ENCODE assay signal across 14 cellular contexts in genomic region chr11:59221438-59221837, GRCh38. TPM values are rescaled to one million over a fixed set of nuclear protein-coding genes. Genes with fewer than 3 reads are reported as not detected.
DNase-seq lines count a peak whose midpoint lies in the region; ATAC-seq and TF ChIP-seq lines count a peak whose summit lies in the region.
"Had no signal": no experiment of that assay in that cellular context is flagged by ENCODE, and none has a peak within 500 bp of the region (broad histone marks: within the 10 kb centered on the region; RNA-seq: fewer than 3 reads in every experiment).

No MANE protein-coding gene starts in this region.

- H3K4me3 ChIP-seq in epithelial cell of esophagus (ENCODE audit: low read length), result no peak overlapping the region
- H3K4me3 ChIP-seq in neutrophil (ENCODE audit: low read depth in 1 of 2, low read length in 1 of 2), result peak overlapping the region in 1 of 2 experiments; percentile 46

- peaks cover 91 to 96% of the 10 kb centered on the region in 2 experiments for H3K4me1 ChIP-seq in neutrophil (ENCODE audit: control insufficient read depth in 1 of 2, insufficient read depth in 1 of 2, low read depth in 1 of 2, low read length in 1 of 2)

- intact Hi-C loops in activated T-helper 2 cell treated with anti-CD3 and anti-CD28 coated beads, Interferon-gamma antibody, Interleukin-2, Interleukin-4, amounts not matched to agents 10 μg/mL and 5 μg/mL and 100 μg/mL, durations not matched to agents 14 hours and 24 hours and 36 hours (cut with micrococcal nuclease), result no loop called here

- no peaks in the 10 kb centered on the region for H3K27me3 ChIP-seq in neutrophil

- peak; percentile 48 for DNase-seq in AG20443 (ENCODE audit: low spot score)
- peak; percentile 62 for DNase-seq in NCI-H226
- DNase-seq in epithelial cell of esophagus (ENCODE audit: low read depth), result peak; percentile 82
- DNase-seq in activated T-helper 2 cell treated with anti-CD3 and anti-CD28 coated beads, Interferon-gamma antibody, Interleukin-2, Interleukin-4, amounts not matched to agents 10 μg/mL and 5 μg/mL and 100 μg/mL, durations not matched to agents 14 hours and 24 hours and 36 hours (ENCODE audit: low spot score), result no peak
- DNase-seq in NCI-H187 treated with DMSO at 0.1 percent for 48 hours (lab: John Stamatoyannopoulos, UW), result no peak
- DNase-seq: activated naive CD4-positive, alpha-beta T cell treated with anti-CD3 and anti-CD28 coated beads, Interleukin-2, amount 10 ng/mL, durations not matched to agents 7 days and 5 days; KBM-7; midbrain; NCI-H1930 had no signal

- H3K9me3 ChIP-seq in neutrophil, result no peaks in the 10 kb centered on the region

- H3K36me3 Mint-ChIP-seq in activated T-helper 2 cell treated with anti-CD3 and anti-CD28 coated beads, Interferon-gamma antibody, Interleukin-2, Interleukin-4, amounts not matched to agents 10 μg/mL and 5 μg/mL and 100 μg/mL, durations not matched to agents 14 hours and 24 hours and 36 hours (ENCODE audit: low read depth), result no peaks in the 10 kb centered on the region
- H3K36me3 Mint-ChIP-seq: activated naive CD4-positive, alpha-beta T cell treated with anti-CD3 and anti-CD28 coated beads, Interleukin-2, amount 10 ng/mL, durations not matched to agents 7 days and 5 days; stimulated activated effector memory CD8-positive, alpha-beta T cell treated with anti-CD3 and anti-CD28 coated beads, Interleukin-12 subunit alpha, Interleukin-12 subunit beta, amount 100 ng/mL, for 72 hours had no signal

- H3K4me3 Mint-ChIP-seq in activated T-helper 2 cell treated with anti-CD3 and anti-CD28 coated beads, Interferon-gamma antibody, Interleukin-2, Interleukin-4, amounts not matched to agents 10 μg/mL and 5 μg/mL and 100 μg/mL, durations not matched to agents 14 hours and 24 hours and 36 hours (ENCODE audit: low read depth), result no peak overlapping the region
- H3K4me3 Mint-ChIP-seq: activated naive CD4-positive, alpha-beta T cell treated with anti-CD3 and anti-CD28 coated beads, Interleukin-2, amount 10 ng/mL, durations not matched to agents 7 days and 5 days; central memory CD8-positive, alpha-beta T cell; stimulated activated effector memory CD8-positive, alpha-beta T cell treated with anti-CD3 and anti-CD28 coated beads, Interleukin-12 subunit alpha, Interleukin-12 subunit beta, amount 100 ng/mL, for 72 hours had no signal

- ATAC-seq in HG02642 (IDR thresholded peaks at IDR 0.05; ENCODE audit: poor library complexity, unreplicated experiment) (no peak), GM18498 (IDR thresholded peaks at IDR 0.05; ENCODE audit: unreplicated experiment) (no peak)
- ATAC-seq: stimulated activated effector memory CD8-positive, alpha-beta T cell treated with anti-CD3 and anti-CD28 coated beads, Interleukin-12 subunit alpha, Interleukin-12 subunit beta, amount 100 ng/mL, for 72 hours had no signal

- no peaks in the 10 kb centered on the region for H3K36me3 ChIP-seq in neutrophil

- TF ChIP-seq CTCF in epithelial cell of esophagus (IDR thresholded peaks at IDR 0.05; ENCODE audit: insufficient read depth, low read depth, low read length, missing control alignments), result peak; percentile 7
- TF ChIP-seq CTCF in neutrophil (IDR thresholded peaks at IDR 0.05), result no peak

- H3K27me3 Mint-ChIP-seq in activated T-helper 2 cell treated with anti-CD3 and anti-CD28 coated beads, Interferon-gamma antibody, Interleukin-2, Interleukin-4, amounts not matched to agents 10 μg/mL and 5 μg/mL and 100 μg/mL, durations not matched to agents 14 hours and 24 hours and 36 hours (ENCODE audit: low read depth), result peaks cover 33% of the 10 kb centered on the region

- H3K4me1 Mint-ChIP-seq in activated T-helper 2 cell treated with anti-CD3 and anti-CD28 coated beads, Interferon-gamma antibody, Interleukin-2, Interleukin-4, amounts not matched to agents 10 μg/mL and 5 μg/mL and 100 μg/mL, durations not matched to agents 14 hours and 24 hours and 36 hours (ENCODE audit: low read depth), result peaks cover 10% of the 10 kb centered on the region
- H3K4me1 Mint-ChIP-seq: central memory CD8-positive, alpha-beta T cell had no signal

- H3K27ac Mint-ChIP-seq in activated T-helper 2 cell treated with anti-CD3 and anti-CD28 coated beads, Interferon-gamma antibody, Interleukin-2, Interleukin-4, amounts not matched to agents 10 μg/mL and 5 μg/mL and 100 μg/mL, durations not matched to agents 14 hours and 24 hours and 36 hours, result no peak overlapping the region
- H3K27ac Mint-ChIP-seq: activated naive CD4-positive, alpha-beta T cell treated with anti-CD3 and anti-CD28 coated beads, Interleukin-2, amount 10 ng/mL, durations not matched to agents 7 days and 5 days; stimulated activated effector memory CD8-positive, alpha-beta T cell treated with anti-CD3 and anti-CD28 coated beads, Interleukin-12 subunit alpha, Interleukin-12 subunit beta, amount 100 ng/mL, for 72 hours had no signal

- H3K9me3 Mint-ChIP-seq in activated T-helper 2 cell treated with anti-CD3 and anti-CD28 coated beads, Interferon-gamma antibody, Interleukin-2, Interleukin-4, amounts not matched to agents 10 μg/mL and 5 μg/mL and 100 μg/mL, durations not matched to agents 14 hours and 24 hours and 36 hours, result no peaks in the 10 kb centered on the region
- H3K9me3 Mint-ChIP-seq: activated naive CD4-positive, alpha-beta T cell treated with anti-CD3 and anti-CD28 coated beads, Interleukin-2, amount 10 ng/mL, durations not matched to agents 7 days and 5 days; central memory CD8-positive, alpha-beta T cell; stimulated activated effector memory CD8-positive, alpha-beta T cell treated with anti-CD3 and anti-CD28 coated beads, Interleukin-12 subunit alpha, Interleukin-12 subunit beta, amount 100 ng/mL, for 72 hours had no signal

- peak overlapping the region; percentile 99 for H3K27ac ChIP-seq in neutrophil

RNA-seq across cellular contexts. Expression of gene MPEG1, which starts 8.7 kb away (rescaled TPM):
- total RNA-seq in activated T-helper 2 cell treated with anti-CD3 and anti-CD28 coated beads, Interferon-gamma antibody, Interleukin-2, Interleukin-4, amounts not matched to agents 10 μg/mL and 5 μg/mL and 100 μg/mL, durations not matched to agents 14 hours and 24 hours and 36 hours, result 0.05 TPM in 1 of 2 replicates, not detected in the other

RNA-seq across cellular contexts. Expression of gene DTX4, which starts 49.5 kb away (rescaled TPM):
- total RNA-seq in activated T-helper 2 cell treated with anti-CD3 and anti-CD28 coated beads, Interferon-gamma antibody, Interleukin-2, Interleukin-4, amounts not matched to agents 10 μg/mL and 5 μg/mL and 100 μg/mL, durations not matched to agents 14 hours and 24 hours and 36 hours, result 0.09 and 0.68 TPM in 2 replicates

Comparison
In these comparisons a context has a peak if more than half of its experiments do, and no peak if none do; other contexts are left out.
1. DNase-seq: peak in AG20443 (single experiment), NCI-H226 (single experiment) and epithelial cell of esophagus (single experiment); none in activated T-helper 2 cell treated with anti-CD3 and anti-CD28 coated beads, Interferon-gamma antibody, Interleukin-2, Interleukin-4, amounts not matched to agents 10 μg/mL and 5 μg/mL and 100 μg/mL, durations not matched to agents 14 hours and 24 hours and 36 hours (single experiment) and NCI-H187 treated with DMSO at 0.1 percent for 48 hours (single experiment).